Comparison of ENCODE assay signal across 8 cellular contexts in the genomic region with DNA sequence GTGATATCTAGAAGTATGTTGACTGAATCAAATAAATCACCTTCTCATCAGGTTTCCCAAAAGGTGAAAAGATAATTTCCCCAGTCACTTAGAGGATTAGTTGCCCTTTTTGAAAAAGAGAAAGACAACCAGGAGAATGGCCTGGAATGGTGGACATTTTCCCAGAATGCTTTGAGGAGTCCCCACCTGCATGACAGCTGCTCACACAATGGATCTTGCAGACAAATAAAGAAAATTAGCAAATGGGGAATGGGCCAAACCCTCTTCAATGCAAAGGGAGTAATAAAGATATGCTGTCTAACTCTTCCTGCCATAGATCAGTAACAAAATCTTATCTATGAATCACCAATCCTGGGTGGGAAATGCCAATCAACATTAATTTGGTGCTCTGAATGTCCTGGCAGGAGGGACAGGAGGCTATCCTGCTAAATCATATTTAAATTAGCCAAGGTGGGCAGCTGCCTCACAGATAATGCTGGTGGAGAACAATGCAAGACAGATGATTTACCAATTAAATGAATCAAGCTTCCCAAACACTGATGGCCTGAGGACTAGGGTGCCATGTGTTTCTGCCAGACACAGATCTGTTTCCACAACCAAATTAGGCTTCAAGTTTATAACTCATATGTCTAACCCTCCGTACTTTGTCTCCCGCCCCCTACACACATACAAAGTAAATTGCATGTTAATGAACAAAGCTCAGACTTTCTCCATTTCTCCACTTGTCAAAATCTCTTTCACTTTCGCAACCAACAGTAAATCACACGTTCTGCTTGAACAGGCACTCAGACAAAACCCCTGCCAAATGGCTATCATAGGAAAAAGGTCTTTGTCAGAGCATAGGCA.
A peak's percentile ranks its signal among the peaks of the same experiment; 100 is the strongest.
DNase-seq lines count a peak whose midpoint lies in the region; ATAC-seq and TF ChIP-seq lines count a peak whose summit lies in the region.

No MANE protein-coding gene starts in this region.

- TF ChIP-seq CTCF in thoracic aorta (IDR thresholded peaks at IDR 0.05), result no peak

- H3K27me3 ChIP-seq in thoracic aorta (replicated peaks; ENCODE audit: insufficient read depth), result no peaks in the 10 kb centered on the region

- DNase-seq in DMS79 (lab: John Stamatoyannopoulos, UW) (peak; percentile 37), thoracic aorta (ENCODE audit: low spot score) (no peak), epidermal melanocyte (ENCODE audit: insufficient read length, low spot score) (no peak)
- no peak for DNase-seq in activated CD4-positive, CD25-positive, alpha-beta regulatory T cell (lab: John Stamatoyannopoulos, UW)
- DNase-seq in central memory CD4-positive, alpha-beta T cell, result no peak

- peak overlapping the region; percentile 60 for H3K4me3 ChIP-seq in thoracic aorta

- H3K4me1 ChIP-seq in thoracic aorta (ENCODE audit: control insufficient read depth in 1 of 2, low read depth in 2 of 2), result no peaks in the 10 kb centered on the region

- H3K36me3 Mint-ChIP-seq in T-helper 1 cell treated with Interleukin-12 subunit alpha and Interleukin-12 subunit beta and Interleukin-4 antibody, amounts not matched to agents 30 μg/mL and 1 μg/mL, for 36 hours (ENCODE audit: low read depth), result no peaks in the 10 kb centered on the region

- H3K27ac Mint-ChIP-seq in T-helper 1 cell treated with Interleukin-12 subunit alpha and Interleukin-12 subunit beta and Interleukin-4 antibody, amounts not matched to agents 30 μg/mL and 1 μg/mL, for 36 hours, result no peak overlapping the region

- H3K4me3 Mint-ChIP-seq in T-helper 1 cell treated with Interleukin-12 subunit alpha and Interleukin-12 subunit beta and Interleukin-4 antibody, amounts not matched to agents 30 μg/mL and 1 μg/mL, for 36 hours, result peak overlapping the region; percentile 8

- no peaks in the 10 kb centered on the region for H3K9me3 ChIP-seq in thoracic aorta

- H3K36me3 ChIP-seq in thoracic aorta, result no peaks in the 10 kb centered on the region

- peaks cover 6% of the 10 kb centered on the region for H3K4me1 Mint-ChIP-seq in T-helper 1 cell treated with Interleukin-12 subunit alpha and Interleukin-12 subunit beta and Interleukin-4 antibody, amounts not matched to agents 30 μg/mL and 1 μg/mL, for 36 hours (ENCODE audit: low read depth)

- H3K27me3 Mint-ChIP-seq in T-helper 1 cell treated with Interleukin-12 subunit alpha and Interleukin-12 subunit beta and Interleukin-4 antibody, amounts not matched to agents 30 μg/mL and 1 μg/mL, for 36 hours (ENCODE audit: low read depth), result no peaks in the 10 kb centered on the region

- H3K9me3 Mint-ChIP-seq in T-helper 1 cell treated with Interleukin-12 subunit alpha and Interleukin-12 subunit beta and Interleukin-4 antibody, amounts not matched to agents 30 μg/mL and 1 μg/mL, for 36 hours, result no peaks in the 10 kb centered on the region

- H3K27ac ChIP-seq in thoracic aorta, result no peak overlapping the region

- ATAC-seq in GM19397 (IDR thresholded peaks at IDR 0.05; ENCODE audit: unreplicated experiment) (peak; percentile 87), HG03439 (IDR thresholded peaks at IDR 0.05; ENCODE audit: unreplicated experiment) (peak; percentile 95), thoracic aorta (ENCODE audit: insufficient number of reproducible peaks, low FRiP score, low read depth) (no peak)
